33 cellular contexts compared by ENCODE assay signal in the genomic region with DNA sequence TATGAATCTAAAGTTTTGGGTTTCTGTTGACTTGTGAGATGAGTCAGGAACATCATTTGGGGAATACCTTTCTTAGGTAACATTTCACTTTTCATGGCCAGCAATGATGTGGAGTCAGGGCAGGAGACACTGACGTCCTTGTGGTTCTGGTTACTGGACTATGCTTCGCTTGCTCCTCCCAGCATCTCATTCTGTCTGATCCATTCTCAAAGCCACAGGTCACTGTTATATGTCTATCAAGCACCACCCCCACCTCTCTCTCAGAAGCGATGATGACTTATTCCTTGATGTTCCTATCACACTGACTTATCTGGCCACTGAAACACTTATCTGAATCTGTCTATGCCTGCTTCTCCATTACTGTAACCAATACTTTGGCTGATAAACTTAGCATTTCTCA. TPM values are rescaled to one million over a fixed set of nuclear protein-coding genes. Genes with fewer than 3 reads are reported as not detected.
A peak's percentile ranks its signal among the peaks of the same experiment; 100 is the strongest.
DNase-seq lines count a peak whose midpoint lies in the region; ATAC-seq, FAIRE-seq and TF ChIP-seq lines count a peak whose summit lies in the region.
"Had no signal": no experiment of that assay in that cellular context is flagged by ENCODE, and none has a peak within 500 bp of the region (broad histone marks: within the 10 kb centered on the region; RNA-seq: fewer than 3 reads in every experiment).

No MANE protein-coding gene starts in this region.

- 85 to 91% methylated on average over 3 of the region's 3 CpGs for WGBS in lower leg skin, 2 donors

- H3K36me3 ChIP-seq in keratinocyte (ENCODE audit: control insufficient read depth in 2 of 2, extremely low read depth in 1 of 2, insufficient read depth in 2 of 2, low read length in 2 of 2) = peaks cover 0 to 5% of the 10 kb centered on the region in 2 experiments

- H3K4me1 ChIP-seq in keratinocyte (ENCODE audit: control insufficient read depth, extremely low read depth, insufficient read depth, low read length) = peaks cover 27% of the 10 kb centered on the region

- H3K27ac ChIP-seq in keratinocyte (ENCODE audit: control insufficient read depth, insufficient read depth, low read length) = peak overlapping the region; percentile 42
- H3K27ac ChIP-seq: GM23248, pancreas had no signal

- no peak for TF ChIP-seq CTCF in keratinocyte (optimal IDR thresholded peaks at IDR 0.05 in 1 of 3, IDR thresholded peaks at IDR 0.05 in 1 of 3, conservative IDR thresholded peaks at IDR 0.05 in 1 of 3; ENCODE audit: extremely low read depth in 1 of 3, insufficient read depth in 2 of 3, low read length in 3 of 3)
- TF ChIP-seq CTCF in lower leg skin (IDR thresholded peaks at IDR 0.05) = no peak

- no peak overlapping the region for H3K4me2 ChIP-seq in keratinocyte (ENCODE audit: control insufficient read depth, extremely low read depth, insufficient read depth, low read depth, low read length)

- H2AFZ ChIP-seq in keratinocyte (ENCODE audit: control insufficient read depth, low read length) = no peak overlapping the region
- H2AFZ ChIP-seq: GM23248 had no signal

- H3K9me3 ChIP-seq in keratinocyte (ENCODE audit: control insufficient read depth, low read depth, low read length) = no peaks in the 10 kb centered on the region
- H3K9me3 ChIP-seq: MG63, pancreas had no signal

- no peaks in the 10 kb centered on the region for H4K20me1 ChIP-seq in keratinocyte (ENCODE audit: control insufficient read depth, extremely low read depth, insufficient read depth, low read length)

- dilution Hi-C loops in keratinocyte (cut with MboI; ENCODE audit: extremely low pct_ligation_motif_present, low sequenced_read_pairs) = loop anchor here (25.0 kb wide), 1 partner anchor 250 kb away; no protein-coding TSS in a partner anchor

- TF ChIP-seq POLR2A in lower leg skin (IDR thresholded peaks at IDR 0.05) = no peak

- H3K36me3 Mint-ChIP-seq in activated CD4-positive, alpha-beta T cell treated with anti-CD3 and anti-CD28 coated beads for 36 hours (ENCODE audit: low read depth) = peaks cover 15% of the 10 kb centered on the region
- peaks cover 12% of the 10 kb centered on the region for H3K36me3 Mint-ChIP-seq in activated T-helper 1 cell treated with anti-CD3 and anti-CD28 coated beads, Interleukin-12 subunit alpha, Interleukin-12 subunit beta, Interleukin-2, Interleukin-4 antibody, amounts not matched to agents 30 ng/mL and 10 ng/mL and 1 ng/mL, durations not matched to agents 14 hours and 24 hours and 36 hours (ENCODE audit: low read depth)

- H3K9ac ChIP-seq in keratinocyte (ENCODE audit: control insufficient read depth, extremely low read depth, insufficient read depth, low read length) = no peak overlapping the region
- H3K9ac ChIP-seq: GM23248 had no signal

- POLR2A ChIA-PET in activated CD4-positive, alpha-beta T cell treated with anti-CD3 and anti-CD28 coated beads for 36 hours (lab: Charles Lee) = no interaction called here

- CTCF ChIA-PET in activated CD4-positive, alpha-beta T cell treated with anti-CD3 and anti-CD28 coated beads for 36 hours (lab: Charles Lee) = interaction anchor here (5.8 kb wide), 1 partner anchor 327 kb away, joined by 40 read pairs; no protein-coding TSS in a partner anchor

- H3K27ac Mint-ChIP-seq in activated CD4-positive, alpha-beta T cell treated with anti-CD3 and anti-CD28 coated beads for 36 hours = no peak overlapping the region
- peak overlapping the region; percentile 35 for H3K27ac Mint-ChIP-seq in activated T-helper 1 cell treated with anti-CD3 and anti-CD28 coated beads, Interleukin-12 subunit alpha, Interleukin-12 subunit beta, Interleukin-2, Interleukin-4 antibody, amounts not matched to agents 30 ng/mL and 10 ng/mL and 1 ng/mL, durations not matched to agents 14 hours and 24 hours and 36 hours
- H3K27ac Mint-ChIP-seq: type B pancreatic cell had no signal

- H3K9me3 Mint-ChIP-seq in activated CD4-positive, alpha-beta T cell treated with anti-CD3 and anti-CD28 coated beads for 36 hours (ENCODE audit: low read depth) = no peaks in the 10 kb centered on the region
- no peaks in the 10 kb centered on the region for H3K9me3 Mint-ChIP-seq in activated T-helper 1 cell treated with anti-CD3 and anti-CD28 coated beads, Interleukin-12 subunit alpha, Interleukin-12 subunit beta, Interleukin-2, Interleukin-4 antibody, amounts not matched to agents 30 ng/mL and 10 ng/mL and 1 ng/mL, durations not matched to agents 14 hours and 24 hours and 36 hours
- H3K9me3 Mint-ChIP-seq: CD8-positive, alpha-beta memory T cell; neural crest cell had no signal

- H3K4me1 Mint-ChIP-seq in activated CD4-positive, alpha-beta T cell treated with anti-CD3 and anti-CD28 coated beads for 36 hours = peaks cover 12% of the 10 kb centered on the region
- H3K4me1 Mint-ChIP-seq in activated T-helper 1 cell treated with anti-CD3 and anti-CD28 coated beads, Interleukin-12 subunit alpha, Interleukin-12 subunit beta, Interleukin-2, Interleukin-4 antibody, amounts not matched to agents 30 ng/mL and 10 ng/mL and 1 ng/mL, durations not matched to agents 14 hours and 24 hours and 36 hours (ENCODE audit: low read depth) = peaks cover 5% of the 10 kb centered on the region

- no peak for FAIRE-seq in keratinocyte (lab: Jason Lieb, UNC)
- FAIRE-seq: A204.1, colon, pancreas, small intestine, TTC549 had no signal

- no peaks in the 10 kb centered on the region for H3K27me3 ChIP-seq in keratinocyte (ENCODE audit: control insufficient read depth, extremely low read depth, insufficient read depth, low read length)
- H3K27me3 ChIP-seq: MG63, pancreas had no signal

- no peaks in the 10 kb centered on the region for H3K79me2 ChIP-seq in keratinocyte (ENCODE audit: control insufficient read depth, insufficient read depth, low read length)

- H3K4me3 ChIP-seq in keratinocyte (ENCODE audit: control insufficient read depth in 2 of 3, extremely low read depth in 1 of 3, insufficient read depth in 2 of 3, low read depth in 1 of 3, low read length in 3 of 3) (no peak overlapping the region), lower leg skin (ENCODE audit: low read depth, poor library complexity, severe bottlenecking) (no peak overlapping the region)
- H3K4me3 ChIP-seq: GM23248, lung, MG63, pancreas had no signal

- no peak overlapping the region for H3K4me3 Mint-ChIP-seq in activated CD4-positive, alpha-beta T cell treated with anti-CD3 and anti-CD28 coated beads for 36 hours
- no peak overlapping the region for H3K4me3 Mint-ChIP-seq in activated T-helper 1 cell treated with anti-CD3 and anti-CD28 coated beads, Interleukin-12 subunit alpha, Interleukin-12 subunit beta, Interleukin-2, Interleukin-4 antibody, amounts not matched to agents 30 ng/mL and 10 ng/mL and 1 ng/mL, durations not matched to agents 14 hours and 24 hours and 36 hours
- H3K4me3 Mint-ChIP-seq: CD8-positive, alpha-beta memory T cell; neural crest cell; type B pancreatic cell had no signal

- peaks cover 6% of the 10 kb centered on the region for H3K27me3 Mint-ChIP-seq in activated CD4-positive, alpha-beta T cell treated with anti-CD3 and anti-CD28 coated beads for 36 hours
- peaks cover 5% of the 10 kb centered on the region for H3K27me3 Mint-ChIP-seq in activated T-helper 1 cell treated with anti-CD3 and anti-CD28 coated beads, Interleukin-12 subunit alpha, Interleukin-12 subunit beta, Interleukin-2, Interleukin-4 antibody, amounts not matched to agents 30 ng/mL and 10 ng/mL and 1 ng/mL, durations not matched to agents 14 hours and 24 hours and 36 hours (ENCODE audit: insufficient read depth)
- H3K27me3 Mint-ChIP-seq: type B pancreatic cell had no signal

- peak; percentile 63 for ATAC-seq in activated CD4-positive, alpha-beta T cell treated with anti-CD3 and anti-CD28 coated beads for 36 hours
- peak; percentile 46 for ATAC-seq in HG02852 (IDR thresholded peaks at IDR 0.05; ENCODE audit: unreplicated experiment)
- ATAC-seq in GM19463 (IDR thresholded peaks at IDR 0.05; ENCODE audit: unreplicated experiment) = no peak
- ATAC-seq: pancreas had no signal

- no peak for DNase-seq in activated CD4-positive, alpha-beta T cell treated with anti-CD3 and anti-CD28 coated beads for 36 hours
- DNase-seq in activated CD4-positive, alpha-beta T cell treated with anti-CD3 and anti-CD28 coated beads for 4 hours = no peak
- no peak for DNase-seq in activated T-helper 1 cell treated with anti-CD3 and anti-CD28 coated beads, Interleukin-12 subunit alpha, Interleukin-12 subunit beta, Interleukin-2, Interleukin-4 antibody, amounts not matched to agents 30 ng/mL and 10 ng/mL and 1 ng/mL, durations not matched to agents 14 hours and 24 hours and 36 hours (ENCODE audit: low spot score)
- DNase-seq in keratinocyte (ENCODE audit: low read depth, low spot score) = no peak
- DNase-seq in NCI-H446 treated with DMSO at 0.1 percent for 48 hours (lab: John Stamatoyannopoulos, UW) = no peak
- DNase-seq in lower leg skin (ENCODE audit: low spot score in 2 of 2) = no peak
- DNase-seq: activated CD4-positive, alpha-beta T cell treated with anti-CD3 and anti-CD28 coated beads for 1 hour; activated naive CD4-positive, alpha-beta T cell; activated T-cell treated with anti-CD3 and anti-CD28 coated beads for 4 hours; amniotic stem cell; CD8-positive, alpha-beta memory T cell; DMS153; effector CD4-positive, alpha-beta T cell; glutamatergic neuron; GM23248; KBM-7; MG63; NCI-H1105 treated with DMSO at 0.1 percent for 48 hours; NCI-H2081; NCI-H226; NCI-H748 treated with DMSO at 0.1 percent for 48 hours; pancreas; retina; small intestine; T-helper 1 cell had no signal

- intact Hi-C loops in activated CD4-positive, alpha-beta T cell treated with anti-CD3 and anti-CD28 coated beads for 36 hours (cut with DNase I, micrococcal nuclease) = no loop called here
- intact Hi-C loops in activated T-helper 1 cell treated with anti-CD3 and anti-CD28 coated beads, Interleukin-12 subunit alpha, Interleukin-12 subunit beta, Interleukin-2, Interleukin-4 antibody, amounts not matched to agents 30 ng/mL and 10 ng/mL and 1 ng/mL, durations not matched to agents 14 hours and 24 hours and 36 hours (cut with micrococcal nuclease) = no loop called here
- intact Hi-C loops in lower leg skin (cut with DNase I; ENCODE audit: low total_unique reads) = no loop called here

- H3K9me1 ChIP-seq in keratinocyte (ENCODE audit: control insufficient read depth, extremely low read depth, insufficient read depth, low read length) = no peaks in the 10 kb centered on the region

RNA-seq across cellular contexts. Expression of a gene that starts 51.6 kb away (rescaled TPM):
- total RNA-seq in activated CD4-positive, alpha-beta T cell treated with anti-CD3 and anti-CD28 coated beads for 36 hours = 10 to 100 TPM; 84.8 to 97.5 TPM
- total RNA-seq in activated T-helper 1 cell treated with anti-CD3 and anti-CD28 coated beads, Interleukin-12 subunit alpha, Interleukin-12 subunit beta, Interleukin-2, Interleukin-4 antibody, amounts not matched to agents 30 ng/mL and 10 ng/mL and 1 ng/mL, durations not matched to agents 14 hours and 24 hours and 36 hours = 36.2 and 38.4 TPM in 2 replicates
- 142 to 187 TPM (median 173 TPM) in 3 replicates for polyA plus RNA-seq in keratinocyte
- polyA plus RNA-seq in keratinocyte (2011; ENCODE audit: low read depth) = 123 TPM
- 103 and 173 TPM in 2 replicates for polyA plus RNA-seq in keratinocyte (2011; cell fraction: cytosol; rRNA removed)
- polyA plus RNA-seq in keratinocyte (2011; cell fraction: nucleus; rRNA removed) = 185 and 224 TPM in 2 replicates
- 78.6 and 92.7 TPM in 2 replicates for polyA plus RNA-seq in keratinocyte (2012; ENCODE audit: low replicate concordance)
- polyA minus RNA-seq in keratinocyte = 78.7 to 141 TPM (median 137 TPM) in 3 replicates
- 104 TPM for polyA minus RNA-seq in keratinocyte (2011; cell fraction: cytosol; rRNA and poly(A)+ RNA removed)
- 112 and 181 TPM in 2 replicates for polyA minus RNA-seq in keratinocyte (2011; cell fraction: nucleus; rRNA and poly(A)+ RNA removed)
- 10 to 100 TPM; 34.1 to 61.5 (median 46.5) TPM for total RNA-seq in lower leg skin
